In genomic region chr6:168264593-168265335, GRCh38 we compare ENCODE assay signal across 1 cellular context.
TF ChIP-seq lines count a peak whose summit lies in the region.

No MANE protein-coding gene starts in this region.

TF ChIP-seq in HepG2, 621 proteins besides CTCF, POLR2A, EP300 and RAD21 (continued from another document):
- TF ChIP-seq MEF2D (CRISPR knock-in tag; IDR thresholded peaks at IDR 0.05) (peak; percentile 51; the same call in 1 of the 2 replicates), ARID5B (CRISPR knock-in tag; IDR thresholded peaks at IDR 0.05) (peak; percentile 71), PITX1 (CRISPR knock-in tag; IDR thresholded peaks at IDR 0.05) (peak; percentile 99), ZNF503 (CRISPR knock-in tag; IDR thresholded peaks at IDR 0.05) (peak; percentile 80), SP2 (CRISPR knock-in tag; IDR thresholded peaks at IDR 0.05) (no peak), MYC (CRISPR knock-in tag; IDR thresholded peaks at IDR 0.05; ENCODE audit: borderline replicate concordance) (peak; percentile 34; the same call in 1 of the 2 replicates), ZMAT3 (CRISPR knock-in tag; conservative IDR thresholded peaks at IDR 0.05) (peak; percentile 78), ZNF12 (CRISPR knock-in tag; IDR thresholded peaks at IDR 0.05) (no peak; the same call in 1 of the 2 replicates), BATF2 (CRISPR knock-in tag; IDR thresholded peaks at IDR 0.05) (no peak), TCF7L2 (IDR thresholded peaks at IDR 0.05; ENCODE audit: low read depth, low read length) (no peak), MXD1 (CRISPR knock-in tag; IDR thresholded peaks at IDR 0.05) (0 out of 2 replicates have a peak, but pooled peaks have one; percentile 32), RARA (CRISPR knock-in tag; IDR thresholded peaks at IDR 0.05) (peak; percentile 65), CCDC6 (CRISPR knock-in tag; IDR thresholded peaks at IDR 0.05) (0 out of 2 replicates have a peak, but pooled peaks have one; percentile 48), CCAR2 (optimal IDR thresholded peaks at IDR 0.05; ENCODE audit: low read depth, low read length) (no peak), HDAC1 (CRISPR knock-in tag; IDR thresholded peaks at IDR 0.05) (peak; percentile 66; the same call in 1 of the 2 replicates), DNMT1 (CRISPR knock-in tag; IDR thresholded peaks at IDR 0.05) (no peak), ZBTB43 (CRISPR knock-in tag; conservative IDR thresholded peaks at IDR 0.05) (0 out of 2 replicates have a peak, but pooled peaks have one; percentile 9), ZNF691 (CRISPR knock-in tag; IDR thresholded peaks at IDR 0.05; ENCODE audit: borderline replicate concordance, low read depth) (peak; percentile 30; the same call in 1 of the 2 replicates), CREB1 (IDR thresholded peaks at IDR 0.05) (no peak), CREB1 (CRISPR knock-in tag; IDR thresholded peaks at IDR 0.05) (no peak; the same call in 1 of the 2 replicates), ZFP91 (CRISPR knock-in tag; IDR thresholded peaks at IDR 0.05; ENCODE audit: borderline replicate concordance) (peak; percentile 68; the same call in 1 of the 2 replicates), ZNF879 (CRISPR knock-in tag; IDR thresholded peaks at IDR 0.05) (0 out of 2 replicates have a peak, but pooled peaks have one; percentile 53), MXD4 (CRISPR knock-in tag; IDR thresholded peaks at IDR 0.05) (0 out of 2 replicates have a peak, but pooled peaks have one; percentile 16), ZNF564 (CRISPR knock-in tag; IDR thresholded peaks at IDR 0.05) (no peak), ZNF570 (CRISPR knock-in tag; IDR thresholded peaks at IDR 0.05; ENCODE audit: borderline replicate concordance) (peak; percentile 99), ZNF710 (CRISPR knock-in tag; IDR thresholded peaks at IDR 0.05; ENCODE audit: borderline replicate concordance) (peak; percentile 65; the same call in 1 of the 2 replicates), KAT7 (CRISPR knock-in tag; IDR thresholded peaks at IDR 0.05; ENCODE audit: borderline replicate concordance) (peak; percentile 48; the same call in 1 of the 2 replicates), ZNF34 (CRISPR knock-in tag; IDR thresholded peaks at IDR 0.05; ENCODE audit: borderline replicate concordance) (no peak), STAT5B (CRISPR knock-in tag; IDR thresholded peaks at IDR 0.05) (no peak), SNAPC2 (CRISPR knock-in tag; IDR thresholded peaks at IDR 0.05) (0 out of 2 replicates have a peak, but pooled peaks have one; percentile 7), HNF4G (IDR thresholded peaks at IDR 0.05; ENCODE audit: borderline replicate concordance, low read depth, low read length) (peak; percentile 85), HNF4G (CRISPR knock-in tag; IDR thresholded peaks at IDR 0.05; ENCODE audit: borderline replicate concordance, low read depth) (no peak; the same call in 1 of the 2 replicates), SOX13 (IDR thresholded peaks at IDR 0.05) (0 out of 2 replicates have a peak, but pooled peaks have one; percentile 20), SOX13 (CRISPR knock-in tag; conservative IDR thresholded peaks at IDR 0.05 in 1 of 2, IDR thresholded peaks at IDR 0.05 in 1 of 2) (peak in 1 of 2 experiments; percentile 80; a peak in 2 of 4 replicates), ZFX (CRISPR knock-in tag; IDR thresholded peaks at IDR 0.05; ENCODE audit: low read depth) (no peak; the same call in 1 of the 2 replicates), ZNF747 (CRISPR knock-in tag; IDR thresholded peaks at IDR 0.05; ENCODE audit: borderline replicate concordance) (no peak; the same call in 1 of the 2 replicates), SPEN (CRISPR knock-in tag; IDR thresholded peaks at IDR 0.05; ENCODE audit: low read depth) (peak; percentile 20; the same call in 1 of the 2 replicates), ZNF652 (CRISPR knock-in tag; IDR thresholded peaks at IDR 0.05; ENCODE audit: borderline replicate concordance, low read depth) (no peak), EED (CRISPR knock-in tag; IDR thresholded peaks at IDR 0.05) (0 out of 2 replicates have a peak, but pooled peaks have one; percentile 9), ZKSCAN1 (IDR thresholded peaks at IDR 0.05; ENCODE audit: low read length) (no peak; the same call in 1 of the 2 replicates), MAX (IDR thresholded peaks at IDR 0.05) (peak; percentile 84), HIC2 (CRISPR knock-in tag; IDR thresholded peaks at IDR 0.05; ENCODE audit: low read depth) (peak; percentile 36; the same call in 1 of the 2 replicates)
